8 cellular contexts compared by ENCODE assay signal in the genomic region with DNA sequence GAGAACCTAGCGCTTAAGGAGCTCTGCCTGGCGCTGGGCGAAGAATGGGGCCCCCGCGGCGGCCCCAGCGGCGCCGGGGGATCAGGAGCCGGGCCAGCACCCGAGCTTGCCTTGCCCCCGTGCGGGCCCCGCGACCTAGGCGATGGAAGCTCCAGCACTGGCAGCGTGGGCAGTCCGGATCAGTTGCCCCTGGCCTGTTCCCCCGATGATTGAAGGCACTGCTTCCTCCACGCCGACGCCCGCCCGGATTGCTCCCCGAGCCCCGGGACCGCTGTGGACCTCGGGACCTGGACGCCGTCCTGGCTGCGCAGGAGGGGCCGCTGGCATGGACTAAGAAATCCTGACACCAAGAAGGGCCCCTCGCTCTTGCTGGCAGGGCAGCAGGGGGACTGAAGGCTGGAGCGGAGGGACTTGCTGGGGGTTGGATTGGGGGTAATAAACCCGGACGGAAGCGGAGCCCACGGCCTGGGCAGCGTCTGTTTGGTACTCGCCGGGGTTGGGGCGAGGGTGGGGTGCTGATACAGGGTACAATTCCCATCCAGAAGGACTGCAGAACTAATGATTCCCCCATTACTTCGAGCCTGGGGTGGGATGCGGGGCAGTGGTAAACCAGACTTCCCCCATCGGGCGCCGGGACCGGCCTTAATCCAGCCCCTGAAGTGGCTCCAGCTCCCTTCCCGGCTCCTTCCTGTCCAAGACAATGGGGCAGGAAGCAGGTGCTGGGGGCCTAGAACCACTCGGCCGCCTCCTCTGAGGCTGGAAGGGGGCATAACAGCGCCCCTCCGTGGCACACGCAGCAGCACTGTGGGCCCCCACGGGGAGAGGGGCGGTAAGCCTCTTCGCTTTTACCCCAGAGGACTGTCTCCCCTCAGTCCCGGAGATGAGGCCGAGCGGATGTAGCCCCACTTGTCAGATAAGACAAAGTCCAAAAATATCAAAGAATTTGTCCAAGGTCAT. TPM values are rescaled to one million over a fixed set of nuclear protein-coding genes. Genes with fewer than 3 reads are reported as not detected.
DNase-seq lines count a peak whose midpoint lies in the region; ATAC-seq and TF ChIP-seq lines count a peak whose summit lies in the region.

No MANE protein-coding gene starts in this region.

- no peaks in the 10 kb centered on the region for H3K9me3 ChIP-seq in osteoblast (ENCODE audit: low read depth, low read length)

- H3K27me3 Mint-ChIP-seq in IgD-negative memory B cell, result no peaks in the 10 kb centered on the region
- no peaks in the 10 kb centered on the region for H3K27me3 Mint-ChIP-seq in activated CD4-positive, alpha-beta T cell treated with anti-CD3 and anti-CD28 coated beads, Interleukin-2, amount 10 ng/mL, durations not matched to agents 7 days and 5 days

- no peak overlapping the region for H2AFZ ChIP-seq in osteoblast (ENCODE audit: low read length)

- peak; percentile 26 for TF ChIP-seq CTCF in osteoblast (IDR thresholded peaks at IDR 0.05; ENCODE audit: extremely low read depth, low read depth, low read length)

- peak overlapping the region; percentile 100 for H3K4me2 ChIP-seq in osteoblast (ENCODE audit: insufficient read depth, low read length)

- peaks cover 31 to 44% (median 40%) of the 10 kb centered on the region in 3 donors for H3K4me1 Mint-ChIP-seq in IgD-negative memory B cell
- peaks cover 70% of the 10 kb centered on the region for H3K4me1 Mint-ChIP-seq in activated CD4-positive, alpha-beta T cell treated with anti-CD3 and anti-CD28 coated beads, Interleukin-2, amount 10 ng/mL, durations not matched to agents 7 days and 5 days

- H3K36me3 ChIP-seq in osteoblast (ENCODE audit: insufficient read depth, low read length), result peaks cover 48% of the 10 kb centered on the region

- POLR2A ChIA-PET in activated CD4-positive, alpha-beta T cell treated with anti-CD3 and anti-CD28 coated beads, Interleukin-2, amount 10 ng/mL, durations not matched to agents 7 days and 5 days (lab: Charles Lee), result interaction anchor here (0.9 to 1.5 kb wide), 3 partner anchors 10 to 32 kb away, joined by 3 to 9 read pairs (median 3); partner anchors contain the start of gene MUS81

- H3K27me3 ChIP-seq in osteoblast (ENCODE audit: insufficient read depth, low read length), result no peaks in the 10 kb centered on the region

- no peaks in the 10 kb centered on the region for H3K9me3 Mint-ChIP-seq in IgD-negative memory B cell
- no peaks in the 10 kb centered on the region for H3K9me3 Mint-ChIP-seq in activated CD4-positive, alpha-beta T cell treated with anti-CD3 and anti-CD28 coated beads, Interleukin-2, amount 10 ng/mL, durations not matched to agents 7 days and 5 days

- no peaks in the 10 kb centered on the region for H3K36me3 Mint-ChIP-seq in IgD-negative memory B cell
- H3K36me3 Mint-ChIP-seq in activated CD4-positive, alpha-beta T cell treated with anti-CD3 and anti-CD28 coated beads, Interleukin-2, amount 10 ng/mL, durations not matched to agents 7 days and 5 days (ENCODE audit: low read depth), result peaks cover 13% of the 10 kb centered on the region

- DNase-seq in Caki2 (ENCODE audit: low read depth) (peak; percentile 73), fibroblast of gingiva (ENCODE audit: low read depth) (peak; percentile 41), osteoblast (ENCODE audit: insufficient read length, low spot score, missing footprints) (peak; percentile 86), NCI-H2196 treated with DMSO at 0.1 percent for 48 hours (lab: John Stamatoyannopoulos, UW; ENCODE audit: unreplicated experiment) (no peak), GOT3 (lab: John Stamatoyannopoulos, UW) (no peak)
- DNase-seq in activated CD4-positive, alpha-beta T cell treated with anti-CD3 and anti-CD28 coated beads, Interleukin-2, amount 10 ng/mL, durations not matched to agents 7 days and 5 days, result no peak

- H3K27ac Mint-ChIP-seq in IgD-negative memory B cell, result peak overlapping the region; percentile 40 to 93 (median 48)
- peak overlapping the region; percentile 87 for H3K27ac Mint-ChIP-seq in activated CD4-positive, alpha-beta T cell treated with anti-CD3 and anti-CD28 coated beads, Interleukin-2, amount 10 ng/mL, durations not matched to agents 7 days and 5 days

- H3K4me1 ChIP-seq in osteoblast (ENCODE audit: insufficient read depth, low read length), result peaks cover 77% of the 10 kb centered on the region

- CTCF ChIA-PET in activated CD4-positive, alpha-beta T cell treated with anti-CD3 and anti-CD28 coated beads, Interleukin-2, amount 10 ng/mL, durations not matched to agents 7 days and 5 days (lab: Charles Lee), result interaction anchor here (1.0 to 24.2 kb wide), 13 partner anchors 16 to 177 kb away, joined by 3 to 590 read pairs (median 5); partner anchors contain the start of genes AP5B1, C11orf68, CFL1 and CTSW

- H3K79me2 ChIP-seq in osteoblast (ENCODE audit: insufficient read depth, low read length), result peaks cover 66% of the 10 kb centered on the region

- H3K4me3 Mint-ChIP-seq in IgD-negative memory B cell, result peak overlapping the region; percentile 87 to 96 (median 92)
- peak overlapping the region; percentile 90 for H3K4me3 Mint-ChIP-seq in activated CD4-positive, alpha-beta T cell treated with anti-CD3 and anti-CD28 coated beads, Interleukin-2, amount 10 ng/mL, durations not matched to agents 7 days and 5 days

- peaks cover 50% of the 10 kb centered on the region for H4K20me1 ChIP-seq in osteoblast (ENCODE audit: insufficient read depth, low read length)

- ATAC-seq in GM21723 (IDR thresholded peaks at IDR 0.05; ENCODE audit: unreplicated experiment), result no peak

- H3K4me3 ChIP-seq in osteoblast (ENCODE audit: insufficient read depth, low read length), result peak overlapping the region; percentile 95

- in situ Hi-C loops in Caki2 (cut with HindIII; ENCODE audit: low pct_unique_long_range_greater_than_20kb, low sequenced_read_pairs), result no loop called here

- H3K27ac ChIP-seq in osteoblast (ENCODE audit: low read depth, low read length), result peak overlapping the region; percentile 98

RNA-seq across cellular contexts. Expression of gene CCDC85B, which starts 1.0 kb away (rescaled TPM):
- total RNA-seq in Caki2 (2014; rRNA removed; shearing (Covaris generic); ENCODE audit: low replicate concordance), result 82.6 and 121 TPM in 2 replicates
- polyA plus RNA-seq in IgD-negative memory B cell, result 83.9 TPM
- total RNA-seq in activated CD4-positive, alpha-beta T cell treated with anti-CD3 and anti-CD28 coated beads, Interleukin-2, amount 10 ng/mL, durations not matched to agents 7 days and 5 days, result 10 to 100 TPM; 39.4 to 56.7 TPM
- total RNA-seq in osteoblast, result 42.4 and 47.0 TPM in 2 replicates

RNA-seq across cellular contexts. Expression of gene FIBP, which starts 3.2 kb away (rescaled TPM):
- 61.1 and 89.5 TPM in 2 replicates for total RNA-seq in Caki2 (2014; rRNA removed; shearing (Covaris generic); ENCODE audit: low replicate concordance)
- polyA plus RNA-seq in IgD-negative memory B cell, result 97.0 TPM
- total RNA-seq in activated CD4-positive, alpha-beta T cell treated with anti-CD3 and anti-CD28 coated beads, Interleukin-2, amount 10 ng/mL, durations not matched to agents 7 days and 5 days, result 100 to 1,000 TPM in 1 of 2 experiments, 10 to 100 TPM in 1; 94.7 to 112 TPM
- 129 and 151 TPM in 2 replicates for total RNA-seq in osteoblast

RNA-seq across cellular contexts. Expression of gene FOSL1, which starts 8.7 kb away (rescaled TPM):
- total RNA-seq in Caki2 (2014; rRNA removed; shearing (Covaris generic); ENCODE audit: low replicate concordance), result 67.3 and 80.4 TPM in 2 replicates
- 0.79 TPM for polyA plus RNA-seq in IgD-negative memory B cell
- 1 to 10 TPM; 1.7 to 2.0 TPM for total RNA-seq in activated CD4-positive, alpha-beta T cell treated with anti-CD3 and anti-CD28 coated beads, Interleukin-2, amount 10 ng/mL, durations not matched to agents 7 days and 5 days
- total RNA-seq in osteoblast, result 13.0 and 13.8 TPM in 2 replicates

RNA-seq across cellular contexts. Expression of gene CTSW, which starts 11.8 kb away (rescaled TPM):
- not detected in 2 replicates for total RNA-seq in Caki2 (2014; rRNA removed; shearing (Covaris generic); ENCODE audit: low replicate concordance)
- 29.2 TPM for polyA plus RNA-seq in IgD-negative memory B cell
- total RNA-seq in activated CD4-positive, alpha-beta T cell treated with anti-CD3 and anti-CD28 coated beads, Interleukin-2, amount 10 ng/mL, durations not matched to agents 7 days and 5 days, result 10 to 100 TPM; 22.9 to 23.6 TPM
- not detected in 2 replicates for total RNA-seq in osteoblast

RNA-seq across cellular contexts. Expression of gene EFEMP2, which starts 18.9 kb away (rescaled TPM):
- total RNA-seq in Caki2 (2014; rRNA removed; shearing (Covaris generic); ENCODE audit: low replicate concordance), result 0.75 and 5.2 TPM in 2 replicates
- polyA plus RNA-seq in IgD-negative memory B cell, result 0.29 TPM
- total RNA-seq in activated CD4-positive, alpha-beta T cell treated with anti-CD3 and anti-CD28 coated beads, Interleukin-2, amount 10 ng/mL, durations not matched to agents 7 days and 5 days, result 1 to 10 TPM; 9.0 to 9.7 TPM
- 81.6 and 94.8 TPM in 2 replicates for total RNA-seq in osteoblast

Comparison
In these comparisons a context has a peak if more than half of its experiments do, and no peak if none do; other contexts are left out.
1. DNase-seq: peak in Caki2 (single experiment), fibroblast of gingiva (single experiment) and osteoblast (single experiment); none in activated CD4-positive, alpha-beta T cell treated with anti-CD3 and anti-CD28 coated beads, Interleukin-2, amount 10 ng/mL, durations not matched to agents 7 days and 5 days (single experiment), NCI-H2196 treated with DMSO at 0.1 percent for 48 hours (single experiment) and GOT3 (single experiment).